ENCODE assay signal across 9 cellular contexts in the genomic region with DNA sequence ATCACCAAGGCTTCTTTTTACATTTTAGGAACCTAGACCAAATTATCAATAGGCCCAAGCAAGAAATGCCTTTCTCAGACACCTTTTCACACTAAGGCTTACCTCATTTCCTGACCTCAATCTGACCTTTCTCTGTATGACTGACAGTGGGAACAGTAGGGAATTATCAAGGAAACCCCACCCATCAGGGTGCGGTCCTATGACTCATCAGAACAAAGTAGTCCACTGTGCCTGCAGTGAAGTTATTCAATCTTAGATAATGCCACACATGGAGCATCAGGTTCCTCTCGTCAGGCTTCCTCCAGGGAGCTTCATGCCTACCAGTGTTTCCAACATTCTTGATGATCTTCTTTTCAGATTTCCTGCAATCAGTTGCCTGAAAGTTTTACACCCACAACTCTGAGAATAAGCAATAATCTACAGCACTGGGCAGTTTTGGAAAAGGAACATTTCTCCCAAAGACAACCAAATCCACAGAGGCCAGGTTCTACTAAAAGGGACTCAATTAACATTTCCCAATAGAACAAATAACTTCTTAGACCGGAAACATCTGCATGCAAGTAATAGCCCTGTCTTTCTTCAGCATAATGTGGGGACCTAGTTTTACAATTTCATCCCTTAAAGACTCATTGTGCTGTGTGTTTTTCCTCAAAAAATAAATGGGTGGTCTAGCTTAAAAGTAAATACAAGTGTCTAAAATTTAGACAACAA. TPM values are rescaled to one million over a fixed set of nuclear protein-coding genes. Genes with fewer than 3 reads are reported as not detected.
DNase-seq lines count a peak whose midpoint lies in the region; ATAC-seq and TF ChIP-seq lines count a peak whose summit lies in the region.
"Had no signal": no experiment of that assay in that cellular context is flagged by ENCODE, and none has a peak within 500 bp of the region (broad histone marks: within the 10 kb centered on the region; RNA-seq: fewer than 3 reads in every experiment).

No MANE protein-coding gene starts in this region.

- no peak overlapping the region for H2BK5ac ChIP-seq in mesenchymal stem cell (ENCODE audit: low read depth, low read length, poor library complexity, severe bottlenecking)

- no peaks in the 10 kb centered on the region for H3K36me3 ChIP-seq in mesenchymal stem cell (ENCODE audit: control insufficient read depth in 1 of 2, insufficient read depth in 2 of 2, low read depth in 1 of 2, low read length in 2 of 2)

- H3K27ac ChIP-seq in mesenchymal stem cell (ENCODE audit: low read length, poor library complexity, severe bottlenecking), result no peak overlapping the region

- H3K23ac ChIP-seq in mesenchymal stem cell (ENCODE audit: low read length in 2 of 2), result no peak overlapping the region

- H3K4me3 Mint-ChIP-seq in natural killer cell, result no peak overlapping the region
- no peak overlapping the region for H3K4me3 Mint-ChIP-seq in activated T-cell treated with anti-CD3 and anti-CD28 coated beads, Interleukin-2, amount 50 U/mL, for 24 hours
- H3K4me3 Mint-ChIP-seq: stimulated activated naive CD8-positive, alpha-beta T cell treated with anti-CD3 and anti-CD28 coated beads, Interleukin-15, Interleukin-2, amounts not matched to agents 100 ng/mL and 50 ng/mL, for 24 hours had no signal

- TF ChIP-seq CTCF in GM12865 (IDR thresholded peaks at IDR 0.05; ENCODE audit: insufficient read depth, low read depth, low read length, missing control alignments), result no peak
- no peak for TF ChIP-seq CTCF in omental fat pad (IDR thresholded peaks at IDR 0.05)
- TF ChIP-seq CTCF in natural killer cell (IDR thresholded peaks at IDR 0.05), result no peak

- ATAC-seq in GM21381 (IDR thresholded peaks at IDR 0.05; ENCODE audit: unreplicated experiment), result peak; percentile 83
- peak; percentile 87 for ATAC-seq in HG03460 (IDR thresholded peaks at IDR 0.05; ENCODE audit: unreplicated experiment)
- ATAC-seq in omental fat pad (ENCODE audit: low FRiP score), result peak; percentile 66
- ATAC-seq in natural killer cell, result no peak

- no peaks in the 10 kb centered on the region for H3K9me3 ChIP-seq in mesenchymal stem cell (ENCODE audit: control insufficient read depth, low read length)

- H2AK5ac ChIP-seq in mesenchymal stem cell (ENCODE audit: low read length, severe bottlenecking), result no peak overlapping the region

- no peak overlapping the region for H3K14ac ChIP-seq in mesenchymal stem cell (ENCODE audit: low read length in 2 of 2)

- no peaks in the 10 kb centered on the region for H3K4me1 ChIP-seq in mesenchymal stem cell (ENCODE audit: control insufficient read depth, insufficient read depth, low read depth, low read length)

- no peak overlapping the region for H3K4me3 ChIP-seq in GM12865 (ENCODE audit: low read depth, low read length)
- no peak overlapping the region for H3K4me3 ChIP-seq in mesenchymal stem cell (ENCODE audit: insufficient read depth in 1 of 2, low read depth in 1 of 2, low read length in 2 of 2)

- no peak overlapping the region for H2AFZ ChIP-seq in mesenchymal stem cell (ENCODE audit: low read depth, low read length)

- H3K4ac ChIP-seq in mesenchymal stem cell (ENCODE audit: low read depth in 1 of 2, low read length in 2 of 2), result no peak overlapping the region

- H3K36me3 Mint-ChIP-seq in natural killer cell, result no peaks in the 10 kb centered on the region
- no peaks in the 10 kb centered on the region for H3K36me3 Mint-ChIP-seq in activated T-cell treated with anti-CD3 and anti-CD28 coated beads, Interleukin-2, amount 50 U/mL, for 24 hours (ENCODE audit: low read depth)

- no peaks in the 10 kb centered on the region for H3K27me3 ChIP-seq in mesenchymal stem cell (ENCODE audit: control insufficient read depth in 1 of 2, insufficient read depth in 1 of 2, low read length in 2 of 2)

- H3K9me3 Mint-ChIP-seq in natural killer cell, result no peaks in the 10 kb centered on the region
- H3K9me3 Mint-ChIP-seq in activated T-cell treated with anti-CD3 and anti-CD28 coated beads, Interleukin-2, amount 50 U/mL, for 24 hours, result no peaks in the 10 kb centered on the region
- H3K9me3 Mint-ChIP-seq: stimulated activated naive CD8-positive, alpha-beta T cell treated with anti-CD3 and anti-CD28 coated beads, Interleukin-15, Interleukin-2, amounts not matched to agents 100 ng/mL and 50 ng/mL, for 24 hours had no signal

- H2BK12ac ChIP-seq in mesenchymal stem cell (ENCODE audit: low read length in 2 of 2), result no peak overlapping the region

- H3K9ac ChIP-seq in mesenchymal stem cell (ENCODE audit: low read length), result no peak overlapping the region

- 51% methylated on average over 3 of the region's 3 CpGs for WGBS in mesenchymal stem cell

- H3K27me3 Mint-ChIP-seq in natural killer cell (ENCODE audit: low read depth in 2 of 2), result no peaks in the 10 kb centered on the region
- no peaks in the 10 kb centered on the region for H3K27me3 Mint-ChIP-seq in activated T-cell treated with anti-CD3 and anti-CD28 coated beads, Interleukin-2, amount 50 U/mL, for 24 hours
- H3K27me3 Mint-ChIP-seq: stimulated activated naive CD8-positive, alpha-beta T cell treated with anti-CD3 and anti-CD28 coated beads, Interleukin-15, Interleukin-2, amounts not matched to agents 100 ng/mL and 50 ng/mL, for 24 hours had no signal

- no peak overlapping the region for H4K8ac ChIP-seq in mesenchymal stem cell (ENCODE audit: low read length)

- H3K4me2 ChIP-seq in mesenchymal stem cell (ENCODE audit: low read length, poor library complexity, severe bottlenecking), result no peak overlapping the region

- no peak overlapping the region for H4K91ac ChIP-seq in mesenchymal stem cell (ENCODE audit: low read length)

- H3K27ac Mint-ChIP-seq in natural killer cell, result no peak overlapping the region
- H3K27ac Mint-ChIP-seq in activated T-cell treated with anti-CD3 and anti-CD28 coated beads, Interleukin-2, amount 50 U/mL, for 24 hours, result no peak overlapping the region
- H3K27ac Mint-ChIP-seq: stimulated activated naive CD8-positive, alpha-beta T cell treated with anti-CD3 and anti-CD28 coated beads, Interleukin-15, Interleukin-2, amounts not matched to agents 100 ng/mL and 50 ng/mL, for 24 hours had no signal

- H3K79me1 ChIP-seq in mesenchymal stem cell (replicated peaks; ENCODE audit: low read length, poor library complexity, severe bottlenecking), result no peaks in the 10 kb centered on the region

- H2BK120ac ChIP-seq in mesenchymal stem cell (ENCODE audit: low read depth, low read length), result no peak overlapping the region

- H2BK15ac ChIP-seq in mesenchymal stem cell (ENCODE audit: low read depth, poor library complexity, severe bottlenecking), result no peak overlapping the region

- DNase-seq in GM12865 (ENCODE audit: low read depth), result peak; percentile 76
- peak; percentile 53 for DNase-seq in astrocyte of the hippocampus (ENCODE audit: low read depth, low spot score)
- peak; percentile 28 for DNase-seq in omental fat pad (ENCODE audit: low spot score)
- no peak for DNase-seq in natural killer cell
- no peak for DNase-seq in activated T-cell treated with anti-CD3 and anti-CD28 coated beads, Interleukin-2, amount 50 U/mL, for 24 hours
- no peak for DNase-seq in mesenchymal stem cell

- H3K18ac ChIP-seq in mesenchymal stem cell (ENCODE audit: low read depth in 1 of 2, low read length in 2 of 2), result no peak overlapping the region

- H3K4me1 Mint-ChIP-seq in natural killer cell, result peaks cover 0 to 7% of the 10 kb centered on the region in 2 donors
- H3K4me1 Mint-ChIP-seq in activated T-cell treated with anti-CD3 and anti-CD28 coated beads, Interleukin-2, amount 50 U/mL, for 24 hours (ENCODE audit: low read depth), result peaks cover 8% of the 10 kb centered on the region

- intact Hi-C loops in natural killer cell (cut with micrococcal nuclease), result no loop called here

RNA-seq across cellular contexts. Expression of gene TMTC2, which starts 35.9 kb away (rescaled TPM):
- total RNA-seq in omental fat pad (10 to 100 TPM; 10.5 to 15.9 (median 11.5) TPM), natural killer cell (1 to 10 TPM; 1.4 to 2.3 (median 1.6) TPM)
- 0.54 TPM for polyA plus RNA-seq in mesenchymal stem cell (2013, experiment 1 of 2)
- polyA plus RNA-seq in mesenchymal stem cell (2013, experiment 2 of 2), result 0.64 TPM

Comparison
In these comparisons a context has a peak if more than half of its experiments do, and no peak if none do; other contexts are left out.
1. DNase-seq: peak in GM12865 (single experiment), astrocyte of the hippocampus (single experiment) and omental fat pad (single experiment); none in natural killer cell (single experiment), activated T-cell treated with anti-CD3 and anti-CD28 coated beads, Interleukin-2, amount 50 U/mL, for 24 hours (single experiment) and mesenchymal stem cell (single experiment).
2. ATAC-seq: peak in GM21381 (single experiment), HG03460 (single experiment) and omental fat pad (single experiment); none in natural killer cell (0 of 3).